In the genomic region with DNA sequence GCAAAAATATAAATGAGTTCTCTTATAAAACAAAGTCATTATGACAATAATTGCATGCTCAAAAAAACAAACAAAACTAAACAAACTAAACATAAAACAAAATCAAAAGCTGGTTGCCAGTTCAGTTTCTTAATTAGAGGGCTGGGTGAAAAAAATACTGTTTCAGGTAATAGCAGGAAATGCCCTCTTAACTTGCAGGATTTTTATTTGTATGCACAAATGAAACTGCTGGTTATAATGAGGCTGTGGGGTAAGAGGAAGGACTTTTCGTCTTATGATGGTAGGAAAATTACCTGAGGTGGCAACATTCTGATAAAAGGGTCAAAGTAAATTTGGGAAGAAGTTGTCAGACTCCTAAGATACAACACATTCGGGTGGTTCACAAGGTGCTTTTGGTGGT, we compare ENCODE assay signal across 18 cellular contexts. TPM values are rescaled to one million over a fixed set of nuclear protein-coding genes. Genes with fewer than 3 reads are reported as not detected.
A peak's percentile ranks its signal among the peaks of the same experiment; 100 is the strongest.
DNase-seq lines count a peak whose midpoint lies in the region; ATAC-seq and TF ChIP-seq lines count a peak whose summit lies in the region.
"Had no signal": no experiment of that assay in that cellular context is flagged by ENCODE, and none has a peak within 500 bp of the region (broad histone marks: within the 10 kb centered on the region; RNA-seq: fewer than 3 reads in every experiment).

No MANE protein-coding gene starts in this region.

- DNase-seq in CD4-positive, alpha-beta memory T cell: no peak
- DNase-seq in GM23338 (ENCODE audit: low spot score) (no peak), NCI-H774 (lab: John Stamatoyannopoulos, UW) (peak; percentile 48), endodermal cell (no peak), dermis blood vessel endothelial cell (no peak), AG08396 (ENCODE audit: low spot score) (no peak), GM10248 (ENCODE audit: extremely low spot score) (no peak)
- DNase-seq: central memory CD4-positive, alpha-beta T cell; H7; NCI-H524; RPMI8226; stimulated activated CD4-positive, alpha-beta T cell treated with anti-CD3 and anti-CD28 coated beads, Interleukin-1b, Interleukin-23, amount 100 ng/mL, for 48 hours; stimulated activated CD8-positive, alpha-beta memory T cell treated with anti-CD3 and anti-CD28 coated beads, Interleukin-4, amount 100 ng/mL, for 48 hours; upper lobe of left lung had no signal

- no peaks in the 10 kb centered on the region for H3K9me3 Mint-ChIP-seq in CD4-positive, alpha-beta memory T cell
- no peaks in the 10 kb centered on the region for H3K9me3 Mint-ChIP-seq in GM23338
- no peaks in the 10 kb centered on the region for H3K9me3 Mint-ChIP-seq in endodermal cell
- H3K9me3 Mint-ChIP-seq: neural crest cell had no signal

- no peaks in the 10 kb centered on the region for H3K9me2 ChIP-seq in GM23338 (ENCODE audit: insufficient read depth)

- intact Hi-C loops in CD4-positive, alpha-beta memory T cell (cut with micrococcal nuclease): no loop called here

- H3K27ac Mint-ChIP-seq in CD4-positive, alpha-beta memory T cell: peak overlapping the region; percentile 4 to 81 (median 46)
- H3K27ac Mint-ChIP-seq in GM23338: peak overlapping the region; percentile 46; the same call in 1 of the 2 replicates
- H3K27ac Mint-ChIP-seq in endodermal cell: peak overlapping the region; percentile 70

- H3K4me1 ChIP-seq in CD4-positive, alpha-beta memory T cell (ENCODE audit: insufficient read depth, low read length): peaks cover 20% of the 10 kb centered on the region
- no peaks in the 10 kb centered on the region for H3K4me1 ChIP-seq in GM23338 (ENCODE audit: insufficient read depth)
- no peaks in the 10 kb centered on the region for H3K4me1 ChIP-seq in endodermal cell (ENCODE audit: control insufficient read depth, insufficient read depth, low read length)
- H3K4me1 ChIP-seq: gastroesophageal sphincter, upper lobe of left lung had no signal

- H3F3A ChIP-seq in GM23338 (replicated peaks; ENCODE audit: low read depth): peaks cover 3% of the 10 kb centered on the region; the same call in 1 of the 2 replicates

- no peaks in the 10 kb centered on the region for H3K27me3 ChIP-seq in CD4-positive, alpha-beta memory T cell (ENCODE audit: insufficient read depth, low read length)
- H3K27me3 ChIP-seq in GM23338 (ENCODE audit: insufficient read depth) (no peaks in the 10 kb centered on the region), endodermal cell (ENCODE audit: control insufficient read depth, insufficient read depth, low read length, poor library complexity, severe bottlenecking) (no peaks in the 10 kb centered on the region)
- H3K27me3 ChIP-seq: gastroesophageal sphincter, upper lobe of left lung had no signal

- no peaks in the 10 kb centered on the region for H3K27me3 Mint-ChIP-seq in CD4-positive, alpha-beta memory T cell
- H3K27me3 Mint-ChIP-seq in GM23338 (ENCODE audit: insufficient read depth, low read depth, poor library complexity) (no peaks in the 10 kb centered on the region), endodermal cell (ENCODE audit: insufficient read depth) (no peaks in the 10 kb centered on the region)

- TF ChIP-seq CTCF in GM23338 (conservative IDR thresholded peaks at IDR 0.05; ENCODE audit: low read depth in 2 of 2) (no peak), endodermal cell (conservative IDR thresholded peaks at IDR 0.05) (no peak), GM10248 (IDR thresholded peaks at IDR 0.05; ENCODE audit: control extremely low read depth, extremely low read depth, low read depth, missing control alignments) (no peak)

- ATAC-seq in GM23338: no peak
- ATAC-seq in GM18502 (IDR thresholded peaks at IDR 0.05; ENCODE audit: poor library complexity, unreplicated experiment): no peak
- ATAC-seq: gastroesophageal sphincter, HepG2 had no signal

- H3K9me3 ChIP-seq in CD4-positive, alpha-beta memory T cell (ENCODE audit: control insufficient read depth in 1 of 2, low read length in 2 of 2): no peaks in the 10 kb centered on the region
- no peaks in the 10 kb centered on the region for H3K9me3 ChIP-seq in endodermal cell (ENCODE audit: control insufficient read depth, low read length)
- H3K9me3 ChIP-seq: gastroesophageal sphincter, upper lobe of left lung had no signal

- H2AFZ ChIP-seq in GM23338: no peak overlapping the region

- H3K4me3 Mint-ChIP-seq in CD4-positive, alpha-beta memory T cell: peak overlapping the region in 1 of 8 donors; percentile 26
- H3K4me3 Mint-ChIP-seq in GM23338: no peak overlapping the region
- no peak overlapping the region for H3K4me3 Mint-ChIP-seq in endodermal cell
- H3K4me3 Mint-ChIP-seq: neural crest cell had no signal

- H3K9ac ChIP-seq in endodermal cell (ENCODE audit: extremely low read depth, low read length, poor library complexity, severe bottlenecking): no peak overlapping the region

- no peaks in the 10 kb centered on the region for H4K20me1 ChIP-seq in GM23338 (replicated peaks; ENCODE audit: insufficient read depth)

- H3K36me3 ChIP-seq in CD4-positive, alpha-beta memory T cell (ENCODE audit: insufficient read depth, low read length): no peaks in the 10 kb centered on the region
- H3K36me3 ChIP-seq in GM23338 (ENCODE audit: insufficient read depth): peaks cover 10% of the 10 kb centered on the region; the same call in 1 of the 2 replicates
- peaks cover 50% of the 10 kb centered on the region for H3K36me3 ChIP-seq in endodermal cell (ENCODE audit: control insufficient read depth, insufficient read depth, low read length)

- peaks cover 9 to 21% (median 17%) of the 10 kb centered on the region in 4 donors for H3K4me1 Mint-ChIP-seq in CD4-positive, alpha-beta memory T cell
- H3K4me1 Mint-ChIP-seq in GM23338: peaks cover 9% of the 10 kb centered on the region
- H3K4me1 Mint-ChIP-seq in endodermal cell: no peaks in the 10 kb centered on the region
- H3K4me1 Mint-ChIP-seq: neural crest cell had no signal

- WGBS in endodermal cell (ENCODE audit: insufficient coverage in 1 of 2, insufficient read length in 1 of 2), 2 experiments: 94% methylated on average over 2 of the region's 2 CpGs; no CpG with 5 or more reads in 1 of the 2 experiments

- no peak overlapping the region for H3K4me2 ChIP-seq in GM23338

- no peak overlapping the region for H3K27ac ChIP-seq in CD4-positive, alpha-beta memory T cell (ENCODE audit: low read depth, low read length)
- H3K27ac ChIP-seq in GM23338 (ENCODE audit: low read depth) (no peak overlapping the region), endodermal cell (ENCODE audit: low read depth, low read length) (no peak overlapping the region)
- H3K27ac ChIP-seq: gastroesophageal sphincter, upper lobe of left lung had no signal

- CTCF ChIA-PET in CD4-positive, alpha-beta memory T cell (lab: Charles Lee; ENCODE audit: partially characterized antibody): no interaction called here
- CTCF ChIA-PET in GM10248 (lab: Yijun Ruan, JAX): interaction anchor here (1.1 to 2.4 kb wide), 4 partner anchors 9 to 465 kb away, joined by 3 to 7 read pairs (median 4); no protein-coding TSS in a partner anchor

- no peak overlapping the region for H3K4me3 ChIP-seq in CD4-positive, alpha-beta memory T cell (ENCODE audit: low read length in 2 of 2)
- H3K4me3 ChIP-seq in GM23338 (no peak overlapping the region), endodermal cell (ENCODE audit: low read length) (no peak overlapping the region)
- H3K4me3 ChIP-seq: gastroesophageal sphincter, upper lobe of left lung had no signal

- no peaks in the 10 kb centered on the region for H3K79me2 ChIP-seq in GM23338 (replicated peaks; ENCODE audit: insufficient read depth)

- H3K36me3 Mint-ChIP-seq in CD4-positive, alpha-beta memory T cell: peaks cover 14 to 24% of the 10 kb centered on the region in 2 donors
- H3K36me3 Mint-ChIP-seq in GM23338 (ENCODE audit: low read depth): peaks cover 12% of the 10 kb centered on the region
- H3K36me3 Mint-ChIP-seq in endodermal cell (ENCODE audit: low read depth): peaks cover 27% of the 10 kb centered on the region

- POLR2A ChIA-PET in CD4-positive, alpha-beta memory T cell (lab: Charles Lee; ENCODE audit: partially characterized antibody): no interaction called here
- POLR2A ChIA-PET in GM10248 (lab: Yijun Ruan, JAX): no interaction called here

TF ChIP-seq in GM23338, 12 proteins besides CTCF, POLR2A, EP300 and RAD21 (continues in another document):
- TF ChIP-seq, protein P1, sequence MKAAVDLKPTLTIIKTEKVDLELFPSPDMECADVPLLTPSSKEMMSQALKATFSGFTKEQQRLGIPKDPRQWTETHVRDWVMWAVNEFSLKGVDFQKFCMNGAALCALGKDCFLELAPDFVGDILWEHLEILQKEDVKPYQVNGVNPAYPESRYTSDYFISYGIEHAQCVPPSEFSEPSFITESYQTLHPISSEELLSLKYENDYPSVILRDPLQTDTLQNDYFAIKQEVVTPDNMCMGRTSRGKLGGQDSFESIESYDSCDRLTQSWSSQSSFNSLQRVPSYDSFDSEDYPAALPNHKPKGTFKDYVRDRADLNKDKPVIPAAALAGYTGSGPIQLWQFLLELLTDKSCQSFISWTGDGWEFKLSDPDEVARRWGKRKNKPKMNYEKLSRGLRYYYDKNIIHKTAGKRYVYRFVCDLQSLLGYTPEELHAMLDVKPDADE (IDR thresholded peaks at IDR 0.05): no peak
- no peak for TF ChIP-seq CREB1 (CRISPR knock-in tag; IDR thresholded peaks at IDR 0.05; ENCODE audit: low read depth)

RNA-seq across cellular contexts. Expression of a gene that starts 21.5 kb away (rescaled TPM):
- under 1 TPM in 1 of 2 experiments, not detected in 1; 0.38 TPM for total RNA-seq in CD4-positive, alpha-beta memory T cell
- not detected for polyA plus RNA-seq in CD4-positive, alpha-beta memory T cell
- 0.24 TPM in 1 of 2 replicates, not detected in the other for total RNA-seq in GM23338 (2014; rRNA removed; shearing (Covaris generic))
- not detected in 2 replicates for polyA plus RNA-seq in GM23338 (2016; fragmentation: Nextera tagmentation; extraction: Ambion mirVana)
- total RNA-seq in endodermal cell: under 1 TPM in 1 of 2 donors, not detected in 1; 0.24 TPM
- not detected for polyA plus RNA-seq in endodermal cell (2013, experiment 1 of 2)
- 0.17 TPM for polyA plus RNA-seq in endodermal cell (2013, experiment 2 of 2)
- total RNA-seq in dermis blood vessel endothelial cell: 0.51 and 0.98 TPM in 2 replicates
- total RNA-seq: H7 had no signal
